In the genomic region with DNA sequence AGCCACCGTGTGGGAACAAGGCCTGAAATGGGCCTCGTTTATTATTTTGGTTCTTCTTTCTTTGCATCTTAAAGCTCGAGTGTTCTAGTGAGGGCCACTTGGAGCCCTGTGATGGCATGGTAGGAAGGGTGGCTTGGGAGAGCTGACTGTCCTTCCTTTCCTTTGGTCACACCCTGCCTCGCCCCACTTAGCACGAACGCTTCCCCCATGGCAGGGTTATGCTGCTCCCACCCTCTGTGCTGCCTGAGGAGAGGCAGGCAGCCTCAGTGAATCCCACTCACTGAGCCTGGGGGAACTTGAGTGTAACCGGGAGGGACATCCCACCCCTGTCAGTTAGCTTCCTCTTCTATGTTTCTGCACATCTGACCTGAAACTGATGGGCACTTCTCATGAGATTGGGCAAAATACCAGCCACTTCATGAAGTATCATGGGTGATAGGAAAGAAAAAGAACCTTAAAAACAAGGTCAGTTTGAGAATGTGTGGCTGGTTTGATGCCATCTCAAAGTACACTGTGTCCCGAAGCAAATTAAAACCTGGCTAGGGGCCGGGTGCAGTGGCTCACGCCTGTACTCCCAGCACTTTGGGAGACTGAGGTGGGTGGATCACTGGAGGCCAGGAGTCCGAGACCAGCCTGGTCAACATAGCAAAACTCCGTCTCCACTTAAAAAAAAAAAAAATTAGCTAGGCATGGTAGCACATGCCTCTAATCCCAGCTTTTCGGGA, we compare ENCODE assay signal across 1 cellular context.
A peak's percentile ranks its signal among the peaks of the same experiment; 100 is the strongest.
TF ChIP-seq lines count a peak whose summit lies in the region.

No MANE protein-coding gene starts in this region.

TF ChIP-seq in HEK293, 187 proteins besides CTCF, POLR2A, EP300 and RAD21:
- peak; percentile 30 for TF ChIP-seq ZIC2 (tag by site-specific recombination; IDR thresholded peaks at IDR 0.05)
- TF ChIP-seq, protein P1, sequence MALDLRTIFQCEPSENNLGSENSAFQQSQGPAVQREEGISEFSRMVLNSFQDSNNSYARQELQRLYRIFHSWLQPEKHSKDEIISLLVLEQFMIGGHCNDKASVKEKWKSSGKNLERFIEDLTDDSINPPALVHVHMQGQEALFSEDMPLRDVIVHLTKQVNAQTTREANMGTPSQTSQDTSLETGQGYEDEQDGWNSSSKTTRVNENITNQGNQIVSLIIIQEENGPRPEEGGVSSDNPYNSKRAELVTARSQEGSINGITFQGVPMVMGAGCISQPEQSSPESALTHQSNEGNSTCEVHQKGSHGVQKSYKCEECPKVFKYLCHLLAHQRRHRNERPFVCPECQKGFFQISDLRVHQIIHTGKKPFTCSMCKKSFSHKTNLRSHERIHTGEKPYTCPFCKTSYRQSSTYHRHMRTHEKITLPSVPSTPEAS (tag by site-specific recombination; IDR thresholded peaks at IDR 0.05) = no peak
